25 cellular contexts compared by ENCODE assay signal in genomic region chr15:34188711-34189110, GRCh38. TPM values are rescaled to one million over a fixed set of nuclear protein-coding genes. Genes with fewer than 3 reads are reported as not detected.
DNase-seq lines count a peak whose midpoint lies in the region; ATAC-seq, FAIRE-seq and TF ChIP-seq lines count a peak whose summit lies in the region.
"Had no signal": no experiment of that assay in that cellular context is flagged by ENCODE, and none has a peak within 500 bp of the region (broad histone marks: within the 10 kb centered on the region; RNA-seq: fewer than 3 reads in every experiment).

No MANE protein-coding gene starts in this region.

- TF ChIP-seq CTCF in choroid plexus epithelial cell (conservative IDR thresholded peaks at IDR 0.05; ENCODE audit: low read depth, low read length): no peak

- no peak overlapping the region for H3K4me3 ChIP-seq in choroid plexus epithelial cell (ENCODE audit: low read depth, low read length)
- H3K4me3 ChIP-seq: GM23338 had no signal

- no peak for FAIRE-seq in frontal cortex (lab: Jason Lieb, UNC)
- FAIRE-seq: G401.6 had no signal

- ATAC-seq in HG03354 (IDR thresholded peaks at IDR 0.05; ENCODE audit: poor library complexity, severe bottlenecking, unreplicated experiment) (no peak), GM19023 (IDR thresholded peaks at IDR 0.05; ENCODE audit: unreplicated experiment) (no peak)
- ATAC-seq: GM23338, HCT116 had no signal

- DNase-seq in SK-MEL-5 (ENCODE audit: low read depth, low spot score) (peak; percentile 89), choroid plexus epithelial cell (ENCODE audit: low read depth) (peak; percentile 3), myocyte (ENCODE audit: low read depth) (peak; percentile 6), NCI-H146 (lab: John Stamatoyannopoulos, UW) (no peak), frontal cortex (ENCODE audit: low spot score in 2 of 2) (no peak)
- DNase-seq: ACHN; AML-193; CD4-positive, CD25-positive, alpha-beta regulatory T cell; COR-L47; DMS 273 treated with DMSO at 0.1 percent for 48 hours; DND-41; KG1; NCI-H187; NCI-H2107; NCI-H2227 treated with DMSO at 0.1 percent for 48 hours; NCI-H510A treated with DMSO at 0.1 percent for 48 hours; NCI-H774; OCI-M1; Right ventricle myocardium superior; SK-N-SH had no signal

- in situ Hi-C loops in SK-MEL-5 (cut with HindIII; ENCODE audit: low pct_unique_long_range_greater_than_20kb, low sequenced_read_pairs): no loop called here

RNA-seq across cellular contexts. Expression of gene KATNBL1, which starts 21.2 kb away (rescaled TPM):
- total RNA-seq in SK-MEL-5 (2014; rRNA removed; shearing (Covaris generic)): 43.5 and 59.4 TPM in 2 replicates
- 12.2 and 15.9 TPM in 2 replicates for polyA plus RNA-seq in SK-MEL-5 (2015; cell fraction: cytosol; rRNA removed)
- 101 and 128 TPM in 2 replicates for polyA plus RNA-seq in SK-MEL-5 (2015; cell fraction: nucleus; rRNA removed)
- total RNA-seq in myocyte (69.8 and 80.0 TPM in 2 replicates), frontal cortex (109 TPM)
- 20.0 TPM for polyA plus RNA-seq in myocyte (2012)

RNA-seq across cellular contexts. Expression of gene EMC4, which starts 36.1 kb away (rescaled TPM):
- 150 and 162 TPM in 2 replicates for total RNA-seq in SK-MEL-5 (2014; rRNA removed; shearing (Covaris generic))
- polyA plus RNA-seq in SK-MEL-5 (2015; cell fraction: cytosol; rRNA removed): 104 and 116 TPM in 2 replicates
- 58.0 and 62.3 TPM in 2 replicates for polyA plus RNA-seq in SK-MEL-5 (2015; cell fraction: nucleus; rRNA removed)
- total RNA-seq in myocyte (131 and 142 TPM in 2 replicates), frontal cortex (117 TPM)
- polyA plus RNA-seq in myocyte (2012): 127 TPM

Comparison
In these comparisons a context has a peak if more than half of its experiments do, and no peak if none do; other contexts are left out.
1. DNase-seq: peak in SK-MEL-5 (single experiment), choroid plexus epithelial cell (single experiment) and myocyte (single experiment); none in NCI-H146 (single experiment) and frontal cortex (0 of 2).